ENCODE assay signal across 8 cellular contexts in genomic region chr10:110425684-110426293, GRCh38.
A peak's percentile ranks its signal among the peaks of the same experiment; 100 is the strongest.
DNase-seq lines count a peak whose midpoint lies in the region; ATAC-seq and TF ChIP-seq lines count a peak whose summit lies in the region.

No MANE protein-coding gene starts in this region.

- DNase-seq in left ventricle myocardium inferior (no peak), Right ventricle myocardium inferior (ENCODE audit: missing footprints) (no peak), fibroblast of mammary gland (ENCODE audit: low read depth) (peak; percentile 100), SW 1271 (lab: John Stamatoyannopoulos, UW) (no peak), OCI-LY7 (ENCODE audit: low spot score) (no peak)
- DNase-seq in activated CD4-positive, alpha-beta T cell treated with anti-CD3 and anti-CD28 coated beads for 48 hours, result peak; percentile 80
- DNase-seq in stimulated activated CD8-positive, alpha-beta memory T cell treated with anti-CD3 and anti-CD28 coated beads, Interleukin-7, amount 100 ng/mL, for 24 hours (ENCODE audit: low read depth), result peak; percentile 20

- H3K27me3 ChIP-seq in left ventricle myocardium inferior (ENCODE audit: low read depth), result no peaks in the 10 kb centered on the region

- no TSS peak for BruUV-seq in OCI-LY7 (replicated peaks; lab: Mats Ljungman, UMichigan)

- H3K36me3 ChIP-seq in left ventricle myocardium inferior, result no peaks in the 10 kb centered on the region
- no peaks in the 10 kb centered on the region for H3K36me3 ChIP-seq in OCI-LY7 (ENCODE audit: insufficient read depth, low read length)

- peaks cover 35% of the 10 kb centered on the region for H3K4me1 ChIP-seq in left ventricle myocardium inferior
- peaks cover 64% of the 10 kb centered on the region for H3K4me1 ChIP-seq in OCI-LY7 (ENCODE audit: insufficient read depth, low read length, poor library complexity, severe bottlenecking)

- no peaks in the 10 kb centered on the region for H3K9me2 ChIP-seq in OCI-LY7 (ENCODE audit: insufficient read depth, low read length)

- CTCF ChIA-PET in OCI-LY7 (lab: Charles Lee; ENCODE audit: unreplicated experiment), result no interaction called here

- intact Hi-C loops in left ventricle myocardium inferior (cut with micrococcal nuclease), result no loop called here
- intact Hi-C loops in Right ventricle myocardium inferior (cut with DNase I), result no loop called here
- intact Hi-C loops in OCI-LY7 (cut with micrococcal nuclease; ENCODE audit: unreplicated experiment), result no loop called here

- no peak for TF ChIP-seq CTCF in left ventricle myocardium inferior (IDR thresholded peaks at IDR 0.05; ENCODE audit: borderline replicate concordance)
- no peak for TF ChIP-seq CTCF in fibroblast of mammary gland (conservative IDR thresholded peaks at IDR 0.05; ENCODE audit: control insufficient read depth, insufficient read depth, low read depth, low read length)
- no peak for TF ChIP-seq CTCF in OCI-LY7 (conservative IDR thresholded peaks at IDR 0.05; ENCODE audit: low read length)

- H3K9me3 ChIP-seq in left ventricle myocardium inferior (replicated peaks) (no peaks in the 10 kb centered on the region), OCI-LY7 (ENCODE audit: low read length) (no peaks in the 10 kb centered on the region)

- H3K4me3 ChIP-seq in left ventricle myocardium inferior (no peak overlapping the region), fibroblast of mammary gland (ENCODE audit: control insufficient read depth, low read depth, low read length) (no peak overlapping the region), OCI-LY7 (ENCODE audit: low read depth, low read length, poor library complexity, severe bottlenecking) (no peak overlapping the region)

- peak overlapping the region; percentile 79 for H3K27ac ChIP-seq in left ventricle myocardium inferior (replicated peaks)
- H3K27ac ChIP-seq in OCI-LY7 (ENCODE audit: low read depth, low read length, poor library complexity, severe bottlenecking), result no peak overlapping the region

- H4K20me1 ChIP-seq in OCI-LY7 (ENCODE audit: insufficient read depth, low read length), result no peaks in the 10 kb centered on the region

- no peak overlapping the region for H3K4me2 ChIP-seq in OCI-LY7 (ENCODE audit: low read length)

- H3K79me2 ChIP-seq in OCI-LY7 (ENCODE audit: insufficient read depth, low read depth, low read length), result no peaks in the 10 kb centered on the region

- H2AFZ ChIP-seq in OCI-LY7 (ENCODE audit: low read length), result no peak overlapping the region

- POLR2A ChIA-PET in OCI-LY7 (lab: Charles Lee), result interaction anchor here (1.3 to 1.7 kb wide), 2 partner anchors 13 to 15 kb away, joined by 3 to 4 read pairs; no protein-coding TSS in a partner anchor

- ATAC-seq in Right ventricle myocardium inferior (no peak), HG03196 (IDR thresholded peaks at IDR 0.05; ENCODE audit: unreplicated experiment) (peak; percentile 60)

Comparison
In these comparisons a context has a peak if more than half of its experiments do, and no peak if none do; other contexts are left out.
1. DNase-seq: peak in activated CD4-positive, alpha-beta T cell treated with anti-CD3 and anti-CD28 coated beads for 48 hours (single experiment), fibroblast of mammary gland (single experiment) and stimulated activated CD8-positive, alpha-beta memory T cell treated with anti-CD3 and anti-CD28 coated beads, Interleukin-7, amount 100 ng/mL, for 24 hours (single experiment); none in left ventricle myocardium inferior (single experiment), Right ventricle myocardium inferior (single experiment), SW 1271 (0 of 2) and OCI-LY7 (single experiment).